In the genomic region with DNA sequence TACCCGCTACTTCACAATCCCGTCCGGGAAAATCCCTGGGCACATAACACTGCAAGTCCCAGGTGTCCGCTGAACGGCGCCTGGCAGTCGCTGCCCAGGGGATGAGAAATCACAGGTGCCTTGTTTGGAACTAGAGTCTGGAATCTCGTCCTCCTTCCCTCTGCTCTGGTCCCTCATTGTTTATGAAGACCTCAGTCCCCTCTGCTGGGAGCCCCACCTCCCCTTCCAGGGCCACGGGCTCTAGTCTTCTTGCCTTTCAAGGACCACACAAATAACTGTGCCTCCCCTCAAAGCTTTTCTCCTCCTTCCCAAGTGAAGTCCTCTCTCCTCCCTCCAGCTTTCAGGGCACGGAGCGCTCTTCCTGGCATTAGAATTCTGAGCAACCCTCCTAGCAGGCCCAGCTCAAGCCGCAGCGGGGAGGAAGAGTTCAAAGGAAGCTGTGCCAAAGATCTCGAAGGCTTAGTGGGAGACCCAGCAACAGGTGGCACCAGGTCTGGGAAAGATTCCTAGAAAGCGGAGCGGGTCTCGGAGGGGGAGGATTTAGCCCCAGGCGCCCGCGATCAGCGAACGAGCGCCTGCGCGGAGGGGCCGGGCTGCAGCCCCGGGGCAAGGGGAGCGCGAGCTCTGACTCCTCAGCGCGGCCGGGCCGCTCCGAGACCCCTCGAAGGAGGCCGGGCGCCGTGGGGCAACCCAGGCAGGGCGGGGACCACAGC, we compare ENCODE assay signal across 8 cellular contexts. TPM values are rescaled to one million over a fixed set of nuclear protein-coding genes. Genes with fewer than 3 reads are reported as not detected.
DNase-seq lines count a peak whose midpoint lies in the region; ATAC-seq, FAIRE-seq and TF ChIP-seq lines count a peak whose summit lies in the region.
"Not testable (repeated sequence)": the region's sequence is repeated elsewhere in the genome, so short reads cannot be mapped to it uniquely, and the experiment has no call there.

No MANE protein-coding gene starts in this region.

- peak overlapping the region; percentile 86 for H3K27ac Mint-ChIP-seq in activated CD8-positive, alpha-beta memory T cell treated with anti-CD3 and anti-CD28 coated beads, Interleukin-2, amount 10 ng/mL, durations not matched to agents 7 days and 5 days

- intact Hi-C loops in left lung (cut with DNase I), result not testable (repeated sequence)

- CTCF ChIA-PET in activated CD8-positive, alpha-beta memory T cell treated with anti-CD3 and anti-CD28 coated beads, Interleukin-2, amount 10 ng/mL, durations not matched to agents 7 days and 5 days (lab: Charles Lee), result interaction anchor here (0.6 to 3.5 kb wide), 16 partner anchors 10 to 301 kb away, joined by 3 to 45 read pairs (median 4); a partner anchor contains a TSS

- not testable (repeated sequence) for H3K9me3 Mint-ChIP-seq in activated CD8-positive, alpha-beta memory T cell treated with anti-CD3 and anti-CD28 coated beads, Interleukin-2, amount 10 ng/mL, durations not matched to agents 7 days and 5 days (ENCODE audit: low read depth)

- H3K36me3 ChIP-seq in ectodermal cell (ENCODE audit: control insufficient read depth, insufficient read depth, low read length); left lung; small intestine (ENCODE audit: control insufficient read depth in 2 of 2, insufficient read depth in 2 of 2, low read length in 2 of 2): not testable (repeated sequence)

- 4 to 5% methylated on average over 38 to 39 of the region's 39 CpGs for WGBS in ectodermal cell, 2 experiments
- 2 to 3% (median 2%) methylated on average over 20 to 39 of the region's 39 CpGs for WGBS in small intestine, 3 donors

- peak overlapping the region; percentile 90 for H3K4me3 Mint-ChIP-seq in activated CD8-positive, alpha-beta memory T cell treated with anti-CD3 and anti-CD28 coated beads, Interleukin-2, amount 10 ng/mL, durations not matched to agents 7 days and 5 days

- FAIRE-seq in small intestine (lab: Jason Lieb, UNC), result not testable (repeated sequence)

- peak; percentile 4 for ATAC-seq in GM19043 (IDR thresholded peaks at IDR 0.05; ENCODE audit: low read depth, unreplicated experiment)
- peak; percentile 11 for ATAC-seq in HG03064 (IDR thresholded peaks at IDR 0.05; ENCODE audit: low read depth, unreplicated experiment)
- ATAC-seq in activated CD8-positive, alpha-beta memory T cell treated with anti-CD3 and anti-CD28 coated beads, Interleukin-2, amount 10 ng/mL, durations not matched to agents 7 days and 5 days, result not testable (repeated sequence)
- ATAC-seq in left lung, result peak; percentile 28

- H3K27me3 ChIP-seq in ectodermal cell (ENCODE audit: control insufficient read depth, insufficient read depth, low read length, poor library complexity, severe bottlenecking); left lung; small intestine (ENCODE audit: control insufficient read depth in 2 of 2, insufficient read depth in 2 of 2, low read length in 2 of 2): not testable (repeated sequence)

- peaks cover 18% of the 10 kb centered on the region for H3K36me3 Mint-ChIP-seq in activated CD8-positive, alpha-beta memory T cell treated with anti-CD3 and anti-CD28 coated beads, Interleukin-2, amount 10 ng/mL, durations not matched to agents 7 days and 5 days

- not testable (repeated sequence) for H3K27me3 Mint-ChIP-seq in activated CD8-positive, alpha-beta memory T cell treated with anti-CD3 and anti-CD28 coated beads, Interleukin-2, amount 10 ng/mL, durations not matched to agents 7 days and 5 days

- peak overlapping the region; percentile 53 for H3K27ac ChIP-seq in ectodermal cell (ENCODE audit: insufficient read depth, low read depth, low read length, poor library complexity, severe bottlenecking)
- H3K27ac ChIP-seq in left lung, result peak overlapping the region; percentile 95 to 99
- peak overlapping the region; percentile 95 to 96 for H3K27ac ChIP-seq in small intestine (ENCODE audit: low read depth in 1 of 2, low read length in 1 of 2)

- DNase-seq in AG20443 (ENCODE audit: low spot score), result peak; percentile 57
- DNase-seq in NCI-H2196 (lab: John Stamatoyannopoulos, UW; ENCODE audit: unreplicated experiment), result peak; percentile 7
- not testable (repeated sequence) for DNase-seq in activated CD8-positive, alpha-beta memory T cell treated with anti-CD3 and anti-CD28 coated beads, Interleukin-2, amount 10 ng/mL, durations not matched to agents 7 days and 5 days
- peak; percentile 46 to 89 for DNase-seq in left lung
- DNase-seq in small intestine, result peak; percentile 46

- not testable (repeated sequence) for TF ChIP-seq CTCF in left lung (IDR thresholded peaks at IDR 0.05)

- H3K4me1 Mint-ChIP-seq in activated CD8-positive, alpha-beta memory T cell treated with anti-CD3 and anti-CD28 coated beads, Interleukin-2, amount 10 ng/mL, durations not matched to agents 7 days and 5 days, result peaks cover 46% of the 10 kb centered on the region

- not testable (repeated sequence) for H3K9me3 ChIP-seq in ectodermal cell (ENCODE audit: control insufficient read depth, low read length); left lung; small intestine (ENCODE audit: control insufficient read depth, low read depth)

- H3K4me1 ChIP-seq in ectodermal cell (ENCODE audit: control insufficient read depth, insufficient read depth, low read length) (peaks cover 18% of the 10 kb centered on the region), left lung (peaks cover 7 to 37% of the 10 kb centered on the region in 2 donors)
- H3K4me1 ChIP-seq in small intestine (ENCODE audit: control insufficient read depth in 2 of 2, insufficient read depth in 1 of 2, low read depth in 1 of 2, low read length in 1 of 2), result not testable (repeated sequence)

- H3K4me3 ChIP-seq in ectodermal cell (ENCODE audit: insufficient read depth, low read depth, low read length), result peak overlapping the region; percentile 85
- H3K4me3 ChIP-seq in left lung, result peak overlapping the region; percentile 95 to 99
- H3K4me3 ChIP-seq in small intestine (ENCODE audit: low read depth in 1 of 2, low read length in 2 of 2), result peak overlapping the region; percentile 71 to 95

RNA-seq across cellular contexts. Expression of a gene that starts 0.9 kb away (rescaled TPM):
- 10 to 100 TPM; 31.1 to 33.7 TPM for total RNA-seq in activated CD8-positive, alpha-beta memory T cell treated with anti-CD3 and anti-CD28 coated beads, Interleukin-2, amount 10 ng/mL, durations not matched to agents 7 days and 5 days
- polyA plus RNA-seq in ectodermal cell (2013, experiment 1 of 4), result 33.8 TPM
- polyA plus RNA-seq in ectodermal cell (2013, experiment 2 of 4), result 33.1 TPM
- polyA plus RNA-seq in ectodermal cell (2013, experiment 3 of 4), result 24.2 TPM
- polyA plus RNA-seq in ectodermal cell (2013, experiment 4 of 4), result 27.3 TPM
- total RNA-seq in left lung, result 10 to 100 TPM; 20.2 to 30.9 TPM
- 10 to 100 TPM in 2 of 3 donors, 1 to 10 TPM in 1; 9.6 to 19.9 (median 11.1) TPM for polyA plus RNA-seq in small intestine

RNA-seq across cellular contexts. Expression of a gene that starts 30.3 kb away (rescaled TPM):
- 10 to 100 TPM; 31.4 to 44.0 TPM for total RNA-seq in activated CD8-positive, alpha-beta memory T cell treated with anti-CD3 and anti-CD28 coated beads, Interleukin-2, amount 10 ng/mL, durations not matched to agents 7 days and 5 days
- 110 TPM for polyA plus RNA-seq in ectodermal cell (2013, experiment 1 of 4)
- polyA plus RNA-seq in ectodermal cell (2013, experiment 2 of 4), result 100 TPM
- polyA plus RNA-seq in ectodermal cell (2013, experiment 3 of 4), result 88.8 TPM
- polyA plus RNA-seq in ectodermal cell (2013, experiment 4 of 4), result 93.1 TPM
- 10 to 100 TPM; 43.4 to 44.5 TPM for total RNA-seq in left lung
- 100 to 1,000 TPM; 108 to 390 (median 337) TPM for polyA plus RNA-seq in small intestine

RNA-seq across cellular contexts. Expression of a gene that starts 31.7 kb away (rescaled TPM):
- under 1 TPM in 1 of 2 experiments, not detected in 1; 0.05 TPM for total RNA-seq in activated CD8-positive, alpha-beta memory T cell treated with anti-CD3 and anti-CD28 coated beads, Interleukin-2, amount 10 ng/mL, durations not matched to agents 7 days and 5 days
- 10.9 TPM for polyA plus RNA-seq in ectodermal cell (2013, experiment 1 of 4)
- 10.1 TPM for polyA plus RNA-seq in ectodermal cell (2013, experiment 2 of 4)
- polyA plus RNA-seq in ectodermal cell (2013, experiment 3 of 4), result 9.6 TPM
- polyA plus RNA-seq in ectodermal cell (2013, experiment 4 of 4), result 7.2 TPM
- 1 to 10 TPM; 3.3 to 3.9 TPM for total RNA-seq in left lung
- polyA plus RNA-seq in small intestine, result 10 to 100 TPM in 1 of 3 donors, 1 to 10 TPM in 2; 2.6 to 10.1 (median 7.3) TPM

Comparison
In these comparisons a context has a peak if more than half of its experiments do, and no peak if none do; other contexts are left out.
1. RNA of a gene that starts 31.7 kb away (total RNA-seq): 3.3 to 3.9 TPM in left lung; 0.05 TPM in activated CD8-positive, alpha-beta memory T cell treated with anti-CD3 and anti-CD28 coated beads, Interleukin-2, amount 10 ng/mL, durations not matched to agents 7 days and 5 days; every median in the first group is over 4 times any median in the second.
2. Peak in every context shown above with its lines, with median percentiles within 50 percentile points of each other: H3K27ac ChIP-seq and H3K4me3 ChIP-seq.